Comparison of ENCODE assay signal across 13 cellular contexts in genomic region chr13:96091932-96092253, GRCh38. TPM values are rescaled to one million over a fixed set of nuclear protein-coding genes. Genes with fewer than 3 reads are reported as not detected.
A peak's percentile ranks its signal among the peaks of the same experiment; 100 is the strongest.
DNase-seq lines count a peak whose midpoint lies in the region; ATAC-seq, FAIRE-seq and TF ChIP-seq lines count a peak whose summit lies in the region.
"Had no signal": no experiment of that assay in that cellular context is flagged by ENCODE, and none has a peak within 500 bp of the region (broad histone marks: within the 10 kb centered on the region; RNA-seq: fewer than 3 reads in every experiment).

No MANE protein-coding gene starts in this region.

- no peak for TF ChIP-seq CTCF in glutamatergic neuron (IDR thresholded peaks at IDR 0.05; ENCODE audit: partially characterized antibody, unreplicated experiment)
- TF ChIP-seq CTCF in progenitor cell of endocrine pancreas (IDR thresholded peaks at IDR 0.05; ENCODE audit: unreplicated experiment), result no peak

- peak; percentile 38 for DNase-seq in NCI-H1105 treated with DMSO at 0.1 percent for 48 hours (lab: John Stamatoyannopoulos, UW)
- no peak for DNase-seq in NCI-H1105 (lab: John Stamatoyannopoulos, UW)
- DNase-seq in NCI-H526 treated with DMSO at 0.1 percent for 48 hours (lab: John Stamatoyannopoulos, UW), result peak; percentile 64
- DNase-seq in glutamatergic neuron, result no peak
- DNase-seq in progenitor cell of endocrine pancreas (ENCODE audit: low spot score, unreplicated experiment), result no peak
- no peak for DNase-seq in GM19238 (ENCODE audit: insufficient read length, low spot score)
- no peak for DNase-seq in GM19239 (ENCODE audit: insufficient read length, low spot score)
- DNase-seq: activated CD4-positive, CD25-positive, alpha-beta regulatory T cell; kidney glomerular epithelial cell; spleen had no signal

- H3K4me1 Mint-ChIP-seq in glutamatergic neuron (ENCODE audit: low read depth, unreplicated experiment), result no peaks in the 10 kb centered on the region
- peaks cover 3% of the 10 kb centered on the region for H3K4me1 Mint-ChIP-seq in progenitor cell of endocrine pancreas (ENCODE audit: low read depth)

- peaks cover 12% of the 10 kb centered on the region for H3K27me3 Mint-ChIP-seq in glutamatergic neuron (ENCODE audit: unreplicated experiment)
- peaks cover 77% of the 10 kb centered on the region for H3K27me3 Mint-ChIP-seq in progenitor cell of endocrine pancreas

- H3K36me3 Mint-ChIP-seq in glutamatergic neuron (ENCODE audit: unreplicated experiment) (no peaks in the 10 kb centered on the region), progenitor cell of endocrine pancreas (ENCODE audit: insufficient read depth) (no peaks in the 10 kb centered on the region)

- FAIRE-seq in GM19239 (lab: Jason Lieb, UNC), result no peak

- ATAC-seq in GM19035 (IDR thresholded peaks at IDR 0.05; ENCODE audit: unreplicated experiment), result no peak

- H3K9me3 Mint-ChIP-seq in glutamatergic neuron (ENCODE audit: unreplicated experiment), result peaks cover 4% of the 10 kb centered on the region
- no peaks in the 10 kb centered on the region for H3K9me3 Mint-ChIP-seq in progenitor cell of endocrine pancreas (ENCODE audit: low read depth)

- H3K27ac Mint-ChIP-seq in glutamatergic neuron (ENCODE audit: unreplicated experiment), result no peak overlapping the region
- H3K27ac Mint-ChIP-seq in progenitor cell of endocrine pancreas, result no peak overlapping the region

- H3K4me3 Mint-ChIP-seq in glutamatergic neuron (ENCODE audit: unreplicated experiment), result peak overlapping the region; percentile 79
- H3K4me3 Mint-ChIP-seq in progenitor cell of endocrine pancreas (ENCODE audit: low read depth), result peak overlapping the region; percentile 76

RNA-seq across cellular contexts. Expression of gene HS6ST3, which starts 2.0 kb away (rescaled TPM):
- 1.3 TPM for total RNA-seq in glutamatergic neuron (ENCODE audit: unreplicated experiment)
- total RNA-seq in progenitor cell of endocrine pancreas, result 0.84 and 2.0 TPM in 2 replicates
- total RNA-seq: dermis blood vessel endothelial cell, myocyte, spleen had no signal

RNA-seq across cellular contexts. Expression of gene UGGT2, which starts 38.7 kb away (rescaled TPM):
- total RNA-seq in glutamatergic neuron (ENCODE audit: unreplicated experiment) (34.6 TPM), progenitor cell of endocrine pancreas (45.1 and 49.2 TPM in 2 replicates)

Comparison
In these comparisons a context has a peak if more than half of its experiments do, and no peak if none do; other contexts are left out.
1. DNase-seq: peak in NCI-H1105 treated with DMSO at 0.1 percent for 48 hours (single experiment) and NCI-H526 treated with DMSO at 0.1 percent for 48 hours (single experiment); none in NCI-H1105 (single experiment), glutamatergic neuron (single experiment), progenitor cell of endocrine pancreas (single experiment), GM19238 (single experiment) and GM19239 (single experiment).